20 cellular contexts compared by ENCODE assay signal in genomic region chr4:53622739-53623151, GRCh38. TPM values are rescaled to one million over a fixed set of nuclear protein-coding genes. Genes with fewer than 3 reads are reported as not detected.
DNase-seq lines count a peak whose midpoint lies in the region; ATAC-seq, FAIRE-seq and TF ChIP-seq lines count a peak whose summit lies in the region.
"Had no signal": no experiment of that assay in that cellular context is flagged by ENCODE, and none has a peak within 500 bp of the region (broad histone marks: within the 10 kb centered on the region; RNA-seq: fewer than 3 reads in every experiment).

No MANE protein-coding gene starts in this region.

- BruUV-seq in mammary epithelial cell (replicated peaks; lab: Mats Ljungman, UMichigan) (no TSS peak), PC-3 (replicated peaks; lab: Mats Ljungman, UMichigan) (no TSS peak)

- POLR2A ChIA-PET in PC-3 (lab: Charles Lee; ENCODE audit: unreplicated experiment), result no interaction called here

- no peak for FAIRE-seq in frontal cortex (lab: Jason Lieb, UNC)

- H2AFZ ChIP-seq in ACC112 (ENCODE audit: low read length, unreplicated experiment) (peak overlapping the region; percentile 19), mammary epithelial cell (ENCODE audit: low read depth, low read length) (no peak overlapping the region), PC-3 (ENCODE audit: low read length) (no peak overlapping the region)

- no peaks in the 10 kb centered on the region for H3K9me2 ChIP-seq in PC-3 (replicated peaks; ENCODE audit: low read length)

- intact Hi-C loops in mammary epithelial cell (cut with micrococcal nuclease), result no loop called here
- intact Hi-C loops in PC-3 (cut with micrococcal nuclease), result no loop called here

- TF ChIP-seq CTCF in mammary epithelial cell (conservative IDR thresholded peaks at IDR 0.05 in 1 of 2, IDR thresholded peaks at IDR 0.05 in 1 of 2; ENCODE audit: extremely low read depth in 1 of 2, insufficient read depth in 1 of 2, low read depth in 1 of 2, low read length in 2 of 2) (no peak), gastroesophageal sphincter (IDR thresholded peaks at IDR 0.05) (no peak), PC-3 (conservative IDR thresholded peaks at IDR 0.05; ENCODE audit: low read depth, low read length) (no peak)

- H3K4me1 ChIP-seq in ACC112 (ENCODE audit: control insufficient read depth, insufficient read depth, low read length, unreplicated experiment) (peaks cover 8% of the 10 kb centered on the region), mammary epithelial cell (ENCODE audit: insufficient read depth, low read length) (peaks cover 6% of the 10 kb centered on the region), gastroesophageal sphincter (no peaks in the 10 kb centered on the region), PC-3 (ENCODE audit: insufficient read depth, low read length) (no peaks in the 10 kb centered on the region)
- H3K4me1 ChIP-seq: ascending aorta, stomach, uterus had no signal

- H3K27ac ChIP-seq in ACC112 (ENCODE audit: low read depth, low read length) (peak overlapping the region; percentile 20; the same call in 1 of the 2 replicates), mammary epithelial cell (ENCODE audit: insufficient read depth, low read depth, low read length) (no peak overlapping the region), gastroesophageal sphincter (no peak overlapping the region), PC-3 (ENCODE audit: low read length) (no peak overlapping the region)
- H3K27ac ChIP-seq: ascending aorta, stomach, uterus had no signal

- DNase-seq in HPDE6-E6E7 (ENCODE audit: extremely low spot score) (peak; percentile 11), mammary epithelial cell (peak; percentile 79), PC-3 (no peak), UCSD-AML1 (lab: John Stamatoyannopoulos, UW; ENCODE audit: unreplicated experiment) (no peak), frontal cortex (ENCODE audit: low spot score in 2 of 2) (no peak)
- DNase-seq: activated CD8-positive, alpha-beta memory T cell treated with anti-CD3 and anti-CD28 coated beads, Interleukin-2, amount 10 ng/mL, durations not matched to agents 7 days and 5 days; activated effector memory CD4-positive, alpha-beta T cell treated with Interleukin-2 at 50 U/mL for 16 hours; dermis blood vessel endothelial cell; foreskin melanocyte; Karpas-422; natural killer cell; NCI-H1436; stimulated activated CD4-positive, alpha-beta T cell treated with anti-CD3 and anti-CD28 coated beads, Interleukin-15, amount 100 ng/mL, for 24 hours; stomach had no signal

- H3K9ac ChIP-seq in mammary epithelial cell (ENCODE audit: insufficient read depth, low read length), result no peak overlapping the region
- no peak overlapping the region for H3K9ac ChIP-seq in PC-3 (ENCODE audit: low read length)

- H3K4me2 ChIP-seq in mammary epithelial cell (ENCODE audit: insufficient read depth, low read depth, low read length) (no peak overlapping the region), PC-3 (ENCODE audit: low read length) (no peak overlapping the region)

- in situ Hi-C loops in mammary epithelial cell (cut with MboI; ENCODE audit: low sequenced_read_pairs in 2 of 2), result no loop called here

- CTCF ChIA-PET in mammary epithelial cell (lab: Charles Lee; ENCODE audit: low non-redundant PET), result no interaction called here
- CTCF ChIA-PET in PC-3 (lab: Charles Lee), result no interaction called here

- no peaks in the 10 kb centered on the region for H3K79me2 ChIP-seq in ACC112 (ENCODE audit: control insufficient read depth, insufficient read depth, low read length, unreplicated experiment)
- H3K79me2 ChIP-seq in mammary epithelial cell (ENCODE audit: insufficient read depth, low read length), result no peaks in the 10 kb centered on the region
- no peaks in the 10 kb centered on the region for H3K79me2 ChIP-seq in PC-3 (ENCODE audit: low read length)

- TF ChIP-seq POLR2A in gastroesophageal sphincter (IDR thresholded peaks at IDR 0.05), result no peak

- H3K27me3 ChIP-seq in ACC112 (ENCODE audit: insufficient read depth, low read length), result no peaks in the 10 kb centered on the region
- no peaks in the 10 kb centered on the region for H3K27me3 ChIP-seq in mammary epithelial cell (ENCODE audit: insufficient read depth, low read length)
- H3K27me3 ChIP-seq in gastroesophageal sphincter, result no peaks in the 10 kb centered on the region
- no peaks in the 10 kb centered on the region for H3K27me3 ChIP-seq in PC-3 (ENCODE audit: low read length)
- H3K27me3 ChIP-seq: ascending aorta, stomach, uterus had no signal

- no peaks in the 10 kb centered on the region for H3F3A ChIP-seq in PC-3 (ENCODE audit: low read length, unreplicated experiment)

- WGBS in mammary epithelial cell (ENCODE audit: low coverage, missing lambda C conversion rate), result 15% methylated on average over 1 of the region's 1 CpG
- 80 to 85% methylated on average over 1 of the region's 1 CpG for WGBS in gastroesophageal sphincter (ENCODE audit: low coverage in 1 of 2), 2 donors

- H3K4me3 ChIP-seq in ACC112 (ENCODE audit: low read depth, low read length) (no peak overlapping the region), mammary epithelial cell (replicated peaks in 1 of 3; ENCODE audit: insufficient read depth in 1 of 3, low read depth in 2 of 3, low read length in 3 of 3) (no peak overlapping the region), gastroesophageal sphincter (no peak overlapping the region), PC-3 (ENCODE audit: low read length) (no peak overlapping the region)
- H3K4me3 ChIP-seq: ascending aorta, stomach, uterus had no signal

- TF ChIP-seq EP300 in gastroesophageal sphincter (IDR thresholded peaks at IDR 0.05), result no peak

- no peaks in the 10 kb centered on the region for H4K20me1 ChIP-seq in mammary epithelial cell (ENCODE audit: insufficient read depth, low read length)
- H4K20me1 ChIP-seq in PC-3 (ENCODE audit: low read length), result no peaks in the 10 kb centered on the region

- dilution Hi-C loops in mammary epithelial cell (cut with HindIII; ENCODE audit: low sequenced_read_pairs), result no loop called here

- H3K9me3 ChIP-seq in mammary epithelial cell (replicated peaks; ENCODE audit: insufficient read depth, low read length) (no peaks in the 10 kb centered on the region), gastroesophageal sphincter (no peaks in the 10 kb centered on the region), PC-3 (ENCODE audit: low read length) (no peaks in the 10 kb centered on the region)
- H3K9me3 ChIP-seq: ascending aorta, stomach, uterus had no signal

- ATAC-seq in gastroesophageal sphincter, result peak; percentile 84
- no peak for ATAC-seq in PC-3
- no peak for ATAC-seq in HG02763 (IDR thresholded peaks at IDR 0.05; ENCODE audit: unreplicated experiment)
- ATAC-seq: activated CD8-positive, alpha-beta memory T cell treated with anti-CD3 and anti-CD28 coated beads, Interleukin-2, amount 10 ng/mL, durations not matched to agents 7 days and 5 days; natural killer cell had no signal

- H3K36me3 ChIP-seq in ACC112 (ENCODE audit: insufficient read depth, low read length) (no peaks in the 10 kb centered on the region), mammary epithelial cell (ENCODE audit: insufficient read depth, low read length) (no peaks in the 10 kb centered on the region), gastroesophageal sphincter (no peaks in the 10 kb centered on the region), PC-3 (ENCODE audit: low read depth, low read length) (no peaks in the 10 kb centered on the region)
- H3K36me3 ChIP-seq: ascending aorta, stomach, uterus had no signal

RNA-seq across cellular contexts. Expression of gene LNX1, which starts 31.5 kb away (rescaled TPM):
- total RNA-seq in mammary epithelial cell (under 1 TPM in 1 of 2 donors, not detected in 1; 0.83 TPM), gastroesophageal sphincter (10 to 100 TPM in 2 of 4 donors, 1 to 10 TPM in 2; 2.6 to 13.6 (median 7.2) TPM), PC-3 (2014; rRNA removed) (2.8 and 3.0 TPM in 2 replicates), frontal cortex (67.7 TPM)
- polyA plus RNA-seq in mammary epithelial cell, result 0.57 TPM
- polyA minus RNA-seq in mammary epithelial cell, result not detected
- total RNA-seq: activated CD8-positive, alpha-beta memory T cell treated with anti-CD3 and anti-CD28 coated beads, Interleukin-2, amount 10 ng/mL, durations not matched to agents 7 days and 5 days; G401; natural killer cell had no signal

Comparison
In these comparisons a context has a peak if more than half of its experiments do, and no peak if none do; other contexts are left out.
1. DNase-seq: peak in HPDE6-E6E7 (single experiment) and mammary epithelial cell (single experiment); none in PC-3 (single experiment), UCSD-AML1 (single experiment) and frontal cortex (0 of 2).